In the genomic region with DNA sequence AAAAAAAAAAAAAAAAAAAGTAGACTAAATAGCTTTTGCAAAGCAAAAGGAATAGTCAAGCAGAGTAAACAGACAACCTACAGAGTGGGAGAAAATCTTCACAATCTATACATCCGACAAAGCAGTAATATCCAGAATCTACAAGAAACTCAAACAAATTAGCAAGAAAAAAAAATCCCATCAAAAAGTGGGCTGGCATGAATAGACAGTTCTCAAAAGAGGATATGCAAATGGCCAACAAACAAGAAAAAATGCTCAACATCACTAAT, we compare ENCODE assay signal across 8 cellular contexts. TPM values are rescaled to one million over a fixed set of nuclear protein-coding genes. Genes with fewer than 3 reads are reported as not detected.
DNase-seq lines count a peak whose midpoint lies in the region; ATAC-seq and TF ChIP-seq lines count a peak whose summit lies in the region.
"Not testable (repeated sequence)": the region's sequence is repeated elsewhere in the genome, so short reads cannot be mapped to it uniquely, and the experiment has no call there.

No MANE protein-coding gene starts in this region.

- not testable (repeated sequence) for H4K20me1 ChIP-seq in OCI-LY3 (ENCODE audit: insufficient read depth, low read length); mammary epithelial cell (ENCODE audit: insufficient read depth, low read length); fibroblast of lung (ENCODE audit: control insufficient read depth, extremely low read depth, insufficient read depth, low read length)

- not testable (repeated sequence) for H3K9me3 Mint-ChIP-seq in activated T-cell treated with anti-CD3 and anti-CD28 coated beads, Interleukin-2, amount 50 U/mL, for 24 hours; memory B cell; progenitor cell of endocrine pancreas (ENCODE audit: low read depth)

- in situ Hi-C loops in mammary epithelial cell (cut with MboI; ENCODE audit: low sequenced_read_pairs in 2 of 2) = not testable (repeated sequence)

- H3K27ac ChIP-seq in C4-2B (peak overlapping the region; percentile 81), fibroblast of lung (ENCODE audit: insufficient read depth, low read length) (peak overlapping the region; percentile 85), thoracic aorta (peak overlapping the region; percentile 98)
- H3K27ac ChIP-seq in OCI-LY3 (ENCODE audit: low read length); mammary epithelial cell (ENCODE audit: insufficient read depth, low read depth, low read length): not testable (repeated sequence)

- not testable (repeated sequence) for H3K79me2 ChIP-seq in OCI-LY3 (ENCODE audit: low read length)
- peaks cover 10% of the 10 kb centered on the region for H3K79me2 ChIP-seq in mammary epithelial cell (ENCODE audit: insufficient read depth, low read length)
- H3K79me2 ChIP-seq in fibroblast of lung (ENCODE audit: control insufficient read depth, insufficient read depth, low read length) = peaks cover 17% of the 10 kb centered on the region

- H3K27me3 ChIP-seq in OCI-LY3 (ENCODE audit: low read depth, low read length); mammary epithelial cell (ENCODE audit: insufficient read depth, low read length); fibroblast of lung (ENCODE audit: control insufficient read depth, insufficient read depth, low read length); thoracic aorta (replicated peaks; ENCODE audit: insufficient read depth): not testable (repeated sequence)

- H3K36me3 ChIP-seq in OCI-LY3 (replicated peaks; ENCODE audit: low read depth, low read length); mammary epithelial cell (ENCODE audit: insufficient read depth, low read length); fibroblast of lung (ENCODE audit: control insufficient read depth, insufficient read depth, low read length); thoracic aorta: not testable (repeated sequence)

- H3K36me3 Mint-ChIP-seq in activated T-cell treated with anti-CD3 and anti-CD28 coated beads, Interleukin-2, amount 50 U/mL, for 24 hours (ENCODE audit: low read depth); memory B cell; progenitor cell of endocrine pancreas (ENCODE audit: insufficient read depth): not testable (repeated sequence)

- H2AFZ ChIP-seq in OCI-LY3 (ENCODE audit: low read depth, low read length) (peak overlapping the region; percentile 78; the same call in 1 of the 2 replicates), mammary epithelial cell (ENCODE audit: low read depth, low read length) (peak overlapping the region; percentile 98)
- not testable (repeated sequence) for H2AFZ ChIP-seq in fibroblast of lung (ENCODE audit: low read length)

- H3K4me1 Mint-ChIP-seq in activated T-cell treated with anti-CD3 and anti-CD28 coated beads, Interleukin-2, amount 50 U/mL, for 24 hours (ENCODE audit: low read depth) = peaks cover 51% of the 10 kb centered on the region
- H3K4me1 Mint-ChIP-seq in memory B cell = peaks cover 19% of the 10 kb centered on the region
- H3K4me1 Mint-ChIP-seq in progenitor cell of endocrine pancreas (ENCODE audit: low read depth) = peaks cover 27% of the 10 kb centered on the region

- intact Hi-C loops in mammary epithelial cell (cut with micrococcal nuclease) = not testable (repeated sequence)

- TF ChIP-seq CTCF in C4-2B (conservative IDR thresholded peaks at IDR 0.05); OCI-LY3 (IDR thresholded peaks at IDR 0.05; ENCODE audit: low read depth, low read length); mammary epithelial cell (conservative IDR thresholded peaks at IDR 0.05 in 1 of 2, IDR thresholded peaks at IDR 0.05 in 1 of 2; ENCODE audit: extremely low read depth in 1 of 2, insufficient read depth in 1 of 2, low read depth in 1 of 2, low read length in 2 of 2); fibroblast of lung (conservative IDR thresholded peaks at IDR 0.05 in 1 of 2, IDR thresholded peaks at IDR 0.05 in 1 of 2; ENCODE audit: low read depth in 1 of 2, low read length in 2 of 2); progenitor cell of endocrine pancreas (IDR thresholded peaks at IDR 0.05; ENCODE audit: unreplicated experiment); thoracic aorta (IDR thresholded peaks at IDR 0.05): not testable (repeated sequence)

- H3K9ac ChIP-seq in OCI-LY3 (ENCODE audit: low read length) = peak overlapping the region; percentile 86
- H3K9ac ChIP-seq in mammary epithelial cell (ENCODE audit: insufficient read depth, low read length); fibroblast of lung (ENCODE audit: insufficient read depth, low read length): not testable (repeated sequence)

- peaks cover 31% of the 10 kb centered on the region for H3K27me3 Mint-ChIP-seq in activated T-cell treated with anti-CD3 and anti-CD28 coated beads, Interleukin-2, amount 50 U/mL, for 24 hours
- H3K27me3 Mint-ChIP-seq in memory B cell, progenitor cell of endocrine pancreas: not testable (repeated sequence)

- DNase-seq in activated T-cell treated with anti-CD3 and anti-CD28 coated beads, Interleukin-2, amount 50 U/mL, for 24 hours; mammary epithelial cell; fibroblast of lung (ENCODE audit: low read depth in 2 of 2); progenitor cell of endocrine pancreas (ENCODE audit: low spot score, unreplicated experiment); thoracic aorta (ENCODE audit: low spot score): not testable (repeated sequence)
- DNase-seq in memory B cell (ENCODE audit: low spot score in 2 of 2) = peak in 1 of 2 donors; percentile 10

- not testable (repeated sequence) for ATAC-seq in memory B cell (ENCODE audit: low read depth); thoracic aorta (ENCODE audit: insufficient number of reproducible peaks, low FRiP score, low read depth)

- dilution Hi-C loops in mammary epithelial cell (cut with HindIII; ENCODE audit: low sequenced_read_pairs) = not testable (repeated sequence)

- H3K4me3 ChIP-seq in OCI-LY3 (ENCODE audit: low read length) (peak overlapping the region; percentile 89), fibroblast of lung (replicated peaks in 1 of 4; ENCODE audit: control extremely low read depth in 1 of 4, insufficient read depth in 1 of 4, low read depth in 3 of 4, low read length in 4 of 4) (peak overlapping the region in 3 of 4 experiments; percentile 67 to 70 (median 69)), thoracic aorta (peak overlapping the region; percentile 84)
- not testable (repeated sequence) for H3K4me3 ChIP-seq in mammary epithelial cell (replicated peaks in 1 of 3; ENCODE audit: insufficient read depth in 1 of 3, low read depth in 2 of 3, low read length in 3 of 3)

- CTCF ChIA-PET in mammary epithelial cell (lab: Charles Lee; ENCODE audit: low non-redundant PET) = not testable (repeated sequence)

- BruUV-seq in mammary epithelial cell (replicated peaks; lab: Mats Ljungman, UMichigan) = not testable (repeated sequence)

- peak overlapping the region; percentile 80 for H3K4me2 ChIP-seq in OCI-LY3 (ENCODE audit: low read length)
- not testable (repeated sequence) for H3K4me2 ChIP-seq in mammary epithelial cell (ENCODE audit: insufficient read depth, low read depth, low read length); fibroblast of lung (ENCODE audit: extremely low read depth, insufficient read depth, low read length)

- not testable (repeated sequence) for H3K9me3 ChIP-seq in OCI-LY3 (ENCODE audit: insufficient read depth, low read length); mammary epithelial cell (replicated peaks; ENCODE audit: insufficient read depth, low read length); fibroblast of lung (ENCODE audit: control insufficient read depth, insufficient read depth, low read depth, low read length); thoracic aorta

- H3K4me3 Mint-ChIP-seq in activated T-cell treated with anti-CD3 and anti-CD28 coated beads, Interleukin-2, amount 50 U/mL, for 24 hours = peak overlapping the region; percentile 79
- peak overlapping the region; percentile 76 for H3K4me3 Mint-ChIP-seq in memory B cell
- H3K4me3 Mint-ChIP-seq in progenitor cell of endocrine pancreas (ENCODE audit: low read depth) = peak overlapping the region; percentile 80

- WGBS in mammary epithelial cell (ENCODE audit: low coverage, missing lambda C conversion rate) = 100% methylated on average over 1 of the region's 1 CpG

- H3K4me1 ChIP-seq in OCI-LY3 (ENCODE audit: low read length); fibroblast of lung (ENCODE audit: control insufficient read depth, extremely low read depth, insufficient read depth, low read length): not testable (repeated sequence)
- peaks cover 20% of the 10 kb centered on the region for H3K4me1 ChIP-seq in mammary epithelial cell (ENCODE audit: insufficient read depth, low read length)
- H3K4me1 ChIP-seq in thoracic aorta (ENCODE audit: control insufficient read depth in 1 of 2, low read depth in 2 of 2) = peaks cover 10 to 25% of the 10 kb centered on the region in 2 donors

- H3K27ac Mint-ChIP-seq in activated T-cell treated with anti-CD3 and anti-CD28 coated beads, Interleukin-2, amount 50 U/mL, for 24 hours = peak overlapping the region; percentile 89
- peak overlapping the region; percentile 78 for H3K27ac Mint-ChIP-seq in memory B cell
- peak overlapping the region; percentile 93 for H3K27ac Mint-ChIP-seq in progenitor cell of endocrine pancreas

RNA-seq across cellular contexts. Expression of a gene that starts 0.8 kb away (rescaled TPM):
- total RNA-seq in mammary epithelial cell (10 to 100 TPM; 70.0 to 93.3 TPM), fibroblast of lung (71.7 and 83.9 TPM in 2 replicates), progenitor cell of endocrine pancreas (220 and 226 TPM in 2 replicates), thoracic aorta (100 to 1,000 TPM; 161 to 180 TPM)
- polyA plus RNA-seq in mammary epithelial cell (82.5 TPM), fibroblast of lung (158 and 181 TPM in 2 replicates)
- polyA minus RNA-seq in mammary epithelial cell (123 TPM), fibroblast of lung (ENCODE audit: low replicate concordance) (180 and 182 TPM in 2 replicates)
- 142 and 157 TPM in 2 replicates for polyA plus RNA-seq in fibroblast of lung (2012)

RNA-seq across cellular contexts. Expression of a gene that starts 27.5 kb away (rescaled TPM):
- total RNA-seq in mammary epithelial cell (10 to 100 TPM; 17.0 to 20.3 TPM), fibroblast of lung (12.1 and 18.7 TPM in 2 replicates), progenitor cell of endocrine pancreas (41.3 and 45.8 TPM in 2 replicates), thoracic aorta (10 to 100 TPM; 23.0 to 25.7 TPM)
- polyA plus RNA-seq in mammary epithelial cell (25.1 TPM), fibroblast of lung (13.5 and 40.8 TPM in 2 replicates)
- polyA minus RNA-seq in mammary epithelial cell (31.0 TPM), fibroblast of lung (ENCODE audit: low replicate concordance) (5.3 and 9.2 TPM in 2 replicates)
- 15.2 and 45.3 TPM in 2 replicates for polyA plus RNA-seq in fibroblast of lung (2012)
